1 cellular context compared by ENCODE assay signal in genomic region chr1:200561856-200562214, GRCh38.
TF ChIP-seq lines count a peak whose summit lies in the region.

No MANE protein-coding gene starts in this region.

TF ChIP-seq in SK-N-SH, 30 proteins besides CTCF, POLR2A, EP300 and RAD21 (continued from another document):
- TF ChIP-seq REST (IDR thresholded peaks at IDR 0.05; ENCODE audit: low read depth, low read length), result no peak
- no peak for TF ChIP-seq ZBTB33 (IDR thresholded peaks at IDR 0.05; ENCODE audit: borderline replicate concordance, low read depth)
- no peak for TF ChIP-seq RFX5 (IDR thresholded peaks at IDR 0.05; ENCODE audit: low read length)
- no peak for TF ChIP-seq TEAD4 (IDR thresholded peaks at IDR 0.05; ENCODE audit: borderline replicate concordance, insufficient read depth)
- TF ChIP-seq GATA2 (CRISPR knock-in tag; IDR thresholded peaks at IDR 0.05), result no peak
- no peak for TF ChIP-seq CHD2 (IDR thresholded peaks at IDR 0.05; ENCODE audit: low read length, partially characterized antibody)
- no peak for TF ChIP-seq FOXJ3 (CRISPR knock-in tag; IDR thresholded peaks at IDR 0.05)
- TF ChIP-seq NRF1 (IDR thresholded peaks at IDR 0.05; ENCODE audit: low read depth, low read length), result no peak
- TF ChIP-seq FOSL2 (IDR thresholded peaks at IDR 0.05; ENCODE audit: borderline replicate concordance, low read depth), result no peak
- no peak for TF ChIP-seq EZH2phosphoT487 (IDR thresholded peaks at IDR 0.05; ENCODE audit: borderline replicate concordance, low read depth)
- TF ChIP-seq RXRA (IDR thresholded peaks at IDR 0.05; ENCODE audit: borderline replicate concordance, low read depth), result no peak
